In the genomic region with DNA sequence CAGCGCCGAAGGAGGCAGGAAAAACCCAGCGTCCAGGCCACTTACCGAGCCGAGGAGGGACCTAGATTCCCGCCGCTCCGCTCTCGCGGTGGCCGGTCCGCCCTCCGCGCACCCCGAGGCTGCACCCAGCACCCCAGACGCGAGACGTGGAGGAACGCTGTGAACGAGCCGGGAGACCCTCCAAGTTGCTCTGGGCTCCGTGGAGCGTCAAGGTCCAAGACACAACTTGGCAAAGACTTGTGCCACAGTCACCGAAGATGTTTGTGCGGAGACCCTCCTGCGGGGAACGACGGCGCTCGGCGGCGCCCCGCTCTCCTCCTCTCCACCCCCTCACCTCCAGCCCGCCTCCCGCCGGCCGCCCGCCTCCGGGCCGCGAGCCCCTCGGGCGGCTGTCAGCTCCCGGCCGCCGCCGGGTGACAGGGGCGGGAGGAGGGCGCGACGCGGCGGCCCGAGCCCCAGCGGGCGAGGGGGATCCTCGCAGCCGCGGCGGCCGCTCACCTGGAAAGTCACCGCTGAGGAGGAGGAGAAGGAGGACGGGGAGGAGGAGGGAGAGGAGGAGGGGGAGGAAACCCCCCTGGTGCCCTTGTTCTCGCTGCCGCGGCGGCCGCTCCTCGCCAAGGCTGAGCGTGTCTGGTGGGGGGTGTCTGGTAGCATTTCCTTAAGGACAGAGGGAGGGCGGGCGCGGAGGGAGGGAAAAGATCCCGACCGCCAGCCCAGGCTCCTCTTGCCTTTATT, we compare ENCODE assay signal across 8 cellular contexts. TPM values are rescaled to one million over a fixed set of nuclear protein-coding genes. Genes with fewer than 3 reads are reported as not detected.
DNase-seq lines count a peak whose midpoint lies in the region; ATAC-seq and TF ChIP-seq lines count a peak whose summit lies in the region.

No MANE protein-coding gene starts in this region.

- H3K4me3 Mint-ChIP-seq in activated B cell treated with CpG ODN at 0.5 μM for 24 hours: peak overlapping the region; percentile 93

- POLR2A ChIA-PET in AG04450 (lab: Yijun Ruan, JAX) (interaction anchor here (0.6 to 1.8 kb wide), 3 partner anchors 19 to 115 kb away, joined by 3 to 9 read pairs (median 3); no protein-coding TSS in a partner anchor), activated B cell treated with CpG ODN at 0.5 μM for 24 hours (lab: Charles Lee) (interaction anchor here (0.6 to 5.0 kb wide), 29 partner anchors 9 to 585 kb away, joined by 3 to 56 read pairs (median 5); a partner anchor contains a TSS)

- no peaks in the 10 kb centered on the region; the same call in 1 of the 2 replicates for H3K9me3 ChIP-seq in AG04450 (ENCODE audit: control insufficient read depth, insufficient read depth, low read length)

- peak overlapping the region; percentile 96 for H3K27ac Mint-ChIP-seq in activated B cell treated with CpG ODN at 0.5 μM for 24 hours

- ATAC-seq in GM19043 (IDR thresholded peaks at IDR 0.05; ENCODE audit: low read depth, unreplicated experiment) (peak; percentile 6), activated B cell treated with CpG ODN at 0.5 μM for 24 hours (ENCODE audit: low read depth) (peak; percentile 11)

- intact Hi-C loops in activated B cell treated with CpG ODN at 0.5 μM for 24 hours (cut with micrococcal nuclease): loop anchor here (2.0 to 10.0 kb wide), 10 partner anchors 81 to 1461 kb away; a partner anchor contains a TSS

- no peaks in the 10 kb centered on the region for H3K27me3 Mint-ChIP-seq in activated B cell treated with CpG ODN at 0.5 μM for 24 hours

- H3K4me1 Mint-ChIP-seq in activated B cell treated with CpG ODN at 0.5 μM for 24 hours: peaks cover 48% of the 10 kb centered on the region

- H3K27ac ChIP-seq in AG04450 (ENCODE audit: low read depth, low read length): peak overlapping the region; percentile 97
- peak overlapping the region; percentile 95 for H3K27ac ChIP-seq in caudate nucleus (ENCODE audit: low read depth, low read length)
- H3K27ac ChIP-seq in layer of hippocampus (ENCODE audit: low read depth, low read length): peak overlapping the region; percentile 95

- CTCF ChIA-PET in AG04450 (lab: Charles Lee) (interaction anchor here (0.5 to 0.9 kb wide), 3 partner anchors 252 to 260 kb away, joined by 3 read pairs; no protein-coding TSS in a partner anchor), activated B cell treated with CpG ODN at 0.5 μM for 24 hours (lab: Charles Lee) (interaction anchor here (1.5 kb wide), 1 partner anchor 12 kb away, joined by 6 read pairs; no protein-coding TSS in a partner anchor)

- DNase-seq in AG04450 (ENCODE audit: low read depth, low spot score): no peak
- DNase-seq in HuH-7 (ENCODE audit: low spot score): peak; percentile 68
- DNase-seq in activated B cell treated with CpG ODN at 0.5 μM for 24 hours: peak; percentile 68
- DNase-seq in caudate nucleus (lab: John Stamatoyannopoulos, UW): peak in 38 of 61 donors; percentile 28 to 82 (median 60)
- peak; percentile 51 for DNase-seq in stimulated activated CD4-positive, alpha-beta T cell treated with anti-CD3 and anti-CD28 coated beads, Interleukin-2, amount 100 ng/mL, for 4 hours (ENCODE audit: low read depth)
- no peak for DNase-seq in kidney tubule cell (ENCODE audit: low spot score)

- peaks cover 9% of the 10 kb centered on the region for H3K36me3 Mint-ChIP-seq in activated B cell treated with CpG ODN at 0.5 μM for 24 hours (ENCODE audit: low read depth)

- TF ChIP-seq CTCF in AG04450 (IDR thresholded peaks at IDR 0.05; ENCODE audit: low read depth, low read length) (no peak), activated B cell treated with CpG ODN at 0.5 μM for 24 hours (IDR thresholded peaks at IDR 0.05) (no peak)

- no peaks in the 10 kb centered on the region for H3K27me3 ChIP-seq in AG04450 (ENCODE audit: control insufficient read depth, insufficient read depth, low read length)
- H3K27me3 ChIP-seq in layer of hippocampus (ENCODE audit: control insufficient read depth, insufficient read depth, low read length): no peaks in the 10 kb centered on the region

- peak overlapping the region; percentile 99 for H3K4me3 ChIP-seq in AG04450 (ENCODE audit: low read depth, low read length)

- no peaks in the 10 kb centered on the region for H3K9me3 Mint-ChIP-seq in activated B cell treated with CpG ODN at 0.5 μM for 24 hours

RNA-seq across cellular contexts. Expression of a gene that starts 0.6 kb away (rescaled TPM):
- polyA plus RNA-seq in AG04450 (2011; rRNA removed): 4.9 and 6.9 TPM in 2 replicates
- polyA minus RNA-seq in AG04450 (2011; rRNA and poly(A)+ RNA removed): 13.7 and 14.5 TPM in 2 replicates
- 22.2 and 25.4 TPM in 2 replicates for total RNA-seq in activated B cell treated with CpG ODN at 0.5 μM for 24 hours

Comparison
In these comparisons a context has a peak if more than half of its experiments do, and no peak if none do; other contexts are left out.
1. DNase-seq: peak in HuH-7 (single experiment), activated B cell treated with CpG ODN at 0.5 μM for 24 hours (single experiment), caudate nucleus (38 of 61) and stimulated activated CD4-positive, alpha-beta T cell treated with anti-CD3 and anti-CD28 coated beads, Interleukin-2, amount 100 ng/mL, for 4 hours (single experiment); none in AG04450 (single experiment) and kidney tubule cell (single experiment).
2. Peak in every context shown above with its lines, with median percentiles within 50 percentile points of each other: H3K27ac ChIP-seq.